20 cellular contexts compared by ENCODE assay signal in the genomic region with DNA sequence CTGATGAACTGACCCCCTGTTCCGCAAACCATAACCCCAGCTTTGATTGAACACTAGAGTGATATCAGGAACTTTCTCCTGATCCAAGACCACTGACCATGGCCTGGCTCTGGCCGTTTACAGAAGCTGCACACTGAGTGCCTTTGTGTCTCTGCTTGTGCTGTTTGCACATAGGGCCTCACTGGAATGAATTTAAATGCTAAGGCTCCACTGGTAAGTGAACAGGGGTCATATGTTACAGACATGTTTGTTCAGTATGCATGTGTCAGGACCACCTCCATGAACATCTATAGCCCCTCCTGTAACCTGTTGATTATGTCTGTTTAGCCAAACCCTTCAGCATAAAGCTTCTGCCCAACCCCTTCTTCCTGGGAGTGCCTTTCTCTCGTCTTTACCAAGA.
A peak's percentile ranks its signal among the peaks of the same experiment; 100 is the strongest.
DNase-seq lines count a peak whose midpoint lies in the region; ATAC-seq and TF ChIP-seq lines count a peak whose summit lies in the region.
"Had no signal": no experiment of that assay in that cellular context is flagged by ENCODE, and none has a peak within 500 bp of the region (broad histone marks: within the 10 kb centered on the region; RNA-seq: fewer than 3 reads in every experiment).

No MANE protein-coding gene starts in this region.

- H2AFZ ChIP-seq in Loucy (ENCODE audit: low read length) (no peak overlapping the region), smooth muscle cell (ENCODE audit: low read depth) (no peak overlapping the region)

- in situ Hi-C loops in transverse colon (cut with MboI; ENCODE audit: low pct_ligation_motif_present in 1 of 4, low pct_unique_long_range_greater_than_20kb in 1 of 4, low sequenced_read_pairs in 3 of 4) = no loop called here

- peak overlapping the region; percentile 94 for H3K4me2 ChIP-seq in Loucy (ENCODE audit: low read depth, low read length, poor library complexity, severe bottlenecking)
- no peak overlapping the region for H3K4me2 ChIP-seq in smooth muscle cell
- H3K4me2 ChIP-seq: SK-N-SH had no signal

- no peak for TF ChIP-seq EP300 in transverse colon (IDR thresholded peaks at IDR 0.05; ENCODE audit: low read depth)

- no peaks in the 10 kb centered on the region for H3K79me2 ChIP-seq in Loucy (ENCODE audit: insufficient read depth, low read length)
- no peaks in the 10 kb centered on the region for H3K79me2 ChIP-seq in smooth muscle cell (ENCODE audit: low read depth)

- peak overlapping the region; percentile 95 for H3K9ac ChIP-seq in Loucy (ENCODE audit: low read depth, low read length, poor library complexity, severe bottlenecking)
- peak overlapping the region in 1 of 2 donors; percentile 28 for H3K9ac ChIP-seq in colonic mucosa (ENCODE audit: low read depth in 2 of 2, low read length in 2 of 2)
- H3K9ac ChIP-seq in smooth muscle cell (ENCODE audit: low read depth) = no peak overlapping the region
- H3K9ac ChIP-seq: SK-N-SH had no signal

- peaks cover 2% of the 10 kb centered on the region for H3K27me3 Mint-ChIP-seq in activated naive CD8-positive, alpha-beta T cell treated with anti-CD3 and anti-CD28 coated beads, Interleukin-2, amount 10 ng/mL, durations not matched to agents 7 days and 5 days
- no peaks in the 10 kb centered on the region for H3K27me3 Mint-ChIP-seq in activated naive CD8-positive, alpha-beta T cell treated with anti-CD3 and anti-CD28 coated beads, Interleukin-2, amount 50 U/mL, for 24 hours

- H3K36me3 ChIP-seq in Loucy (ENCODE audit: insufficient read depth, low read length) (no peaks in the 10 kb centered on the region), colonic mucosa (no peaks in the 10 kb centered on the region), transverse colon (no peaks in the 10 kb centered on the region), smooth muscle cell (ENCODE audit: low read depth) (no peaks in the 10 kb centered on the region)
- H3K36me3 ChIP-seq: Peyer's patch had no signal

- ATAC-seq in activated naive CD8-positive, alpha-beta T cell treated with anti-CD3 and anti-CD28 coated beads, Interleukin-2, amount 10 ng/mL, durations not matched to agents 7 days and 5 days (ENCODE audit: low read depth) = no peak
- no peak for ATAC-seq in activated naive CD8-positive, alpha-beta T cell treated with anti-CD3 and anti-CD28 coated beads, Interleukin-2, amount 50 U/mL, for 24 hours
- ATAC-seq in HG03175 (IDR thresholded peaks at IDR 0.05; ENCODE audit: unreplicated experiment) (no peak), GM19328 (IDR thresholded peaks at IDR 0.05; ENCODE audit: unreplicated experiment) (no peak)
- ATAC-seq: Right ventricle myocardium inferior had no signal

- H3K9me3 ChIP-seq in Loucy (ENCODE audit: insufficient read depth, low read depth, low read length) (no peaks in the 10 kb centered on the region), colonic mucosa (no peaks in the 10 kb centered on the region), transverse colon (no peaks in the 10 kb centered on the region), smooth muscle cell (replicated peaks; ENCODE audit: low read depth) (no peaks in the 10 kb centered on the region)
- H3K9me3 ChIP-seq: Peyer's patch, SK-N-SH had no signal

- peak overlapping the region; percentile 67 for H3K4me3 Mint-ChIP-seq in activated naive CD8-positive, alpha-beta T cell treated with anti-CD3 and anti-CD28 coated beads, Interleukin-2, amount 10 ng/mL, durations not matched to agents 7 days and 5 days
- H3K4me3 Mint-ChIP-seq in activated naive CD8-positive, alpha-beta T cell treated with anti-CD3 and anti-CD28 coated beads, Interleukin-2, amount 50 U/mL, for 24 hours = no peak overlapping the region
- H3K4me3 Mint-ChIP-seq: B cell had no signal

- H3K27me3 ChIP-seq in Loucy (ENCODE audit: insufficient read depth, low read length, poor library complexity, severe bottlenecking) (no peaks in the 10 kb centered on the region), colonic mucosa (no peaks in the 10 kb centered on the region), transverse colon (no peaks in the 10 kb centered on the region), smooth muscle cell (ENCODE audit: low read depth) (no peaks in the 10 kb centered on the region)
- H3K27me3 ChIP-seq: Peyer's patch had no signal

- no peak for DNase-seq in activated naive CD8-positive, alpha-beta T cell treated with anti-CD3 and anti-CD28 coated beads, Interleukin-2, amount 10 ng/mL, durations not matched to agents 7 days and 5 days
- DNase-seq in activated naive CD8-positive, alpha-beta T cell treated with anti-CD3 and anti-CD28 coated beads, Interleukin-2, amount 50 U/mL, for 24 hours = no peak
- DNase-seq in colonic mucosa (no peak), transverse colon (no peak), smooth muscle cell (lab: John Stamatoyannopoulos, UW; ENCODE audit: unreplicated experiment) (no peak)
- DNase-seq: DMS79 treated with DMSO at 0.1 percent for 48 hours, GOT3, KG1, NCI-H1092 treated with DMSO at 0.1 percent for 48 hours, NCI-H1694, NCI-H510A treated with DMSO at 0.1 percent for 48 hours, SK-N-SH had no signal

- H4K20me1 ChIP-seq in Loucy (ENCODE audit: insufficient read depth, low read length, poor library complexity, severe bottlenecking) = no peaks in the 10 kb centered on the region
- H4K20me1 ChIP-seq in smooth muscle cell (ENCODE audit: low read depth) = no peaks in the 10 kb centered on the region

- H3K9me3 Mint-ChIP-seq in activated naive CD8-positive, alpha-beta T cell treated with anti-CD3 and anti-CD28 coated beads, Interleukin-2, amount 10 ng/mL, durations not matched to agents 7 days and 5 days = no peaks in the 10 kb centered on the region
- H3K9me3 Mint-ChIP-seq in activated naive CD8-positive, alpha-beta T cell treated with anti-CD3 and anti-CD28 coated beads, Interleukin-2, amount 50 U/mL, for 24 hours = no peaks in the 10 kb centered on the region
- H3K9me3 Mint-ChIP-seq: CD8-positive, alpha-beta memory T cell had no signal

- H3K4me3 ChIP-seq in Loucy (ENCODE audit: low read length, poor library complexity, severe bottlenecking) = peak overlapping the region; percentile 68
- no peak overlapping the region for H3K4me3 ChIP-seq in colonic mucosa
- H3K4me3 ChIP-seq in transverse colon = no peak overlapping the region
- H3K4me3 ChIP-seq in smooth muscle cell = no peak overlapping the region
- H3K4me3 ChIP-seq: GM12878, Peyer's patch had no signal

- no peaks in the 10 kb centered on the region for H3K9me2 ChIP-seq in Loucy (replicated peaks; ENCODE audit: low read depth, low read length)
- H3K9me2 ChIP-seq: SK-N-SH had no signal

- TF ChIP-seq POLR2A in transverse colon (IDR thresholded peaks at IDR 0.05) = no peak

- H3K4me1 Mint-ChIP-seq in activated naive CD8-positive, alpha-beta T cell treated with anti-CD3 and anti-CD28 coated beads, Interleukin-2, amount 10 ng/mL, durations not matched to agents 7 days and 5 days = peaks cover 27% of the 10 kb centered on the region
- peaks cover 24% of the 10 kb centered on the region for H3K4me1 Mint-ChIP-seq in activated naive CD8-positive, alpha-beta T cell treated with anti-CD3 and anti-CD28 coated beads, Interleukin-2, amount 50 U/mL, for 24 hours

- POLR2A ChIA-PET in activated naive CD8-positive, alpha-beta T cell treated with anti-CD3 and anti-CD28 coated beads, Interleukin-2, amount 10 ng/mL, durations not matched to agents 7 days and 5 days (lab: Charles Lee) = no interaction called here

- peak overlapping the region; percentile 72 for H3K27ac ChIP-seq in colonic mucosa
- H3K27ac ChIP-seq in transverse colon = peak overlapping the region; percentile 25 to 77 (median 66)
- H3K27ac ChIP-seq in smooth muscle cell (ENCODE audit: low read depth) = no peak overlapping the region

- peaks cover 56% of the 10 kb centered on the region for H3K4me1 ChIP-seq in Loucy (ENCODE audit: insufficient read depth, low read length, poor library complexity, severe bottlenecking)
- no peaks in the 10 kb centered on the region for H3K4me1 ChIP-seq in colonic mucosa
- H3K4me1 ChIP-seq in transverse colon = peaks cover 0 to 10% (median 0%) of the 10 kb centered on the region in 4 donors
- H3K4me1 ChIP-seq in smooth muscle cell (ENCODE audit: low read depth) = no peaks in the 10 kb centered on the region
- H3K4me1 ChIP-seq: Peyer's patch had no signal

- WGBS in transverse colon (ENCODE audit: low coverage in 1 of 2), 2 donors = 45 to 60% methylated on average over 1 to 3 of the region's 3 CpGs
- WGBS in smooth muscle cell (ENCODE audit: low lambda C conversion rate) = 34% methylated on average over 3 of the region's 3 CpGs

- H3K36me3 Mint-ChIP-seq in activated naive CD8-positive, alpha-beta T cell treated with anti-CD3 and anti-CD28 coated beads, Interleukin-2, amount 10 ng/mL, durations not matched to agents 7 days and 5 days = no peaks in the 10 kb centered on the region
- no peaks in the 10 kb centered on the region for H3K36me3 Mint-ChIP-seq in activated naive CD8-positive, alpha-beta T cell treated with anti-CD3 and anti-CD28 coated beads, Interleukin-2, amount 50 U/mL, for 24 hours (ENCODE audit: low read depth)
- H3K36me3 Mint-ChIP-seq: CD8-positive, alpha-beta memory T cell had no signal

- no peak overlapping the region for H3K27ac Mint-ChIP-seq in activated naive CD8-positive, alpha-beta T cell treated with anti-CD3 and anti-CD28 coated beads, Interleukin-2, amount 10 ng/mL, durations not matched to agents 7 days and 5 days
- no peak overlapping the region for H3K27ac Mint-ChIP-seq in activated naive CD8-positive, alpha-beta T cell treated with anti-CD3 and anti-CD28 coated beads, Interleukin-2, amount 50 U/mL, for 24 hours

- H3F3A ChIP-seq in Loucy (ENCODE audit: low read depth) (peaks cover 12% of the 10 kb centered on the region), smooth muscle cell (ENCODE audit: low read depth) (no peaks in the 10 kb centered on the region)

- TF ChIP-seq CTCF in Loucy (conservative IDR thresholded peaks at IDR 0.05; ENCODE audit: low read length) = no peak
- TF ChIP-seq CTCF in colonic mucosa (IDR thresholded peaks at IDR 0.05) = no peak
- no peak for TF ChIP-seq CTCF in transverse colon (IDR thresholded peaks at IDR 0.05)
- TF ChIP-seq CTCF in smooth muscle cell (IDR thresholded peaks at IDR 0.05; ENCODE audit: borderline replicate concordance, insufficient read depth, poor library complexity, severe bottlenecking) = no peak

- intact Hi-C loops in colonic mucosa (cut with DNase I) = no loop called here
- intact Hi-C loops in transverse colon (cut with DNase I; ENCODE audit: low total_unique reads) = no loop called here
